Comparison of ENCODE assay signal across 8 cellular contexts in the genomic region with DNA sequence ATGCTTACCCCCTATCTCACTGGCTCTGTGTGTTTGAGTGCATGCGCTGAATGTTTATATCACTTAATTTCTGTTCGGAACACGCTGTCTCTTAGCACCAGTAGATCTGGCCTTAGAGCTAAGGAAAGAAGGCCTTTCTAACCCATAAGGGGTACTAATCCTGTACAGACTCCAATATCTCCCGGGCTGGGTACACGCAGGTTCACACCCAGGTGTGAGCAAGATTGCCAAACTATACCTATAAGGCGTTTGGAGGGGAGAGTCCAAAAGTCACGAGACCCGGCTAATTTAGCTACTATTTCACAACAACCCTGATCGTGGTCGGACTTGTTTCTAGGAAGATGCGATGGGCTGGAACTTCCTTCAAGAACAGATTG. TPM values are rescaled to one million over a fixed set of nuclear protein-coding genes. Genes with fewer than 3 reads are reported as not detected.
A peak's percentile ranks its signal among the peaks of the same experiment; 100 is the strongest.
DNase-seq lines count a peak whose midpoint lies in the region; ATAC-seq and TF ChIP-seq lines count a peak whose summit lies in the region.

No MANE protein-coding gene starts in this region.

- peak overlapping the region; percentile 90 for H3K4me2 ChIP-seq in SK-N-SH
- H3K4me2 ChIP-seq in Loucy (ENCODE audit: low read depth, low read length, poor library complexity, severe bottlenecking): peak overlapping the region; percentile 85
- peak overlapping the region; percentile 86 for H3K4me2 ChIP-seq in neural cell (ENCODE audit: low read length)

- H3K9ac ChIP-seq in SK-N-SH (peak overlapping the region; percentile 74), Loucy (ENCODE audit: low read depth, low read length, poor library complexity, severe bottlenecking) (peak overlapping the region; percentile 79), colonic mucosa (ENCODE audit: low read depth in 2 of 2, low read length in 2 of 2) (peak overlapping the region; percentile 85 to 98), neural cell (ENCODE audit: low read length) (peak overlapping the region; percentile 88)

- H3K36me3 ChIP-seq in SK-N-SH (replicated peaks in 1 of 2; ENCODE audit: control insufficient read depth in 1 of 2, insufficient read depth in 2 of 2, low read length in 1 of 2): no peaks in the 10 kb centered on the region
- H3K36me3 ChIP-seq in Loucy (ENCODE audit: insufficient read depth, low read length): no peaks in the 10 kb centered on the region
- no peaks in the 10 kb centered on the region for H3K36me3 ChIP-seq in colonic mucosa
- H3K36me3 ChIP-seq in neural cell (ENCODE audit: insufficient read depth, low read length): no peaks in the 10 kb centered on the region

- intact Hi-C loops in colonic mucosa (cut with DNase I): no loop called here

- peaks cover 5% of the 10 kb centered on the region for H3F3A ChIP-seq in SK-N-SH (replicated peaks; ENCODE audit: insufficient read depth)
- H3F3A ChIP-seq in Loucy (ENCODE audit: low read depth): no peaks in the 10 kb centered on the region
- H3F3A ChIP-seq in neural cell (ENCODE audit: insufficient read depth, low read length, poor library complexity, severe bottlenecking): no peaks in the 10 kb centered on the region

- no peak for TF ChIP-seq EP300 in SK-N-SH (IDR thresholded peaks at IDR 0.05; ENCODE audit: borderline replicate concordance in 1 of 2, low read depth in 1 of 2, low read length in 1 of 2)
- TF ChIP-seq EP300 in neural cell (conservative IDR thresholded peaks at IDR 0.05; ENCODE audit: poor library complexity, severe bottlenecking): no peak

- H3K9me2 ChIP-seq in SK-N-SH: no peaks in the 10 kb centered on the region
- H3K9me2 ChIP-seq in Loucy (replicated peaks; ENCODE audit: low read depth, low read length): no peaks in the 10 kb centered on the region
- no peaks in the 10 kb centered on the region for H3K9me2 ChIP-seq in neural cell (ENCODE audit: insufficient read depth, low read length)

- H3K79me2 ChIP-seq in SK-N-SH (ENCODE audit: insufficient read depth) (peaks cover 40% of the 10 kb centered on the region), Loucy (ENCODE audit: insufficient read depth, low read length) (peaks cover 42% of the 10 kb centered on the region), neural cell (replicated peaks; ENCODE audit: insufficient read depth, low read length) (peaks cover 18% of the 10 kb centered on the region)

- H3K27ac ChIP-seq in SK-N-SH (ENCODE audit: low read depth in 2 of 2, low read length in 1 of 2): peak overlapping the region; percentile 69 to 93; a peak in 3 of 4 replicates
- H3K27ac ChIP-seq in colonic mucosa: peak overlapping the region; percentile 91
- peak overlapping the region; percentile 87 for H3K27ac ChIP-seq in neural cell (ENCODE audit: low read length)

- POLR2A ChIA-PET in SK-N-SH (lab: Yijun Ruan, JAX): interaction anchor here (1.2 kb wide), 1 partner anchor 12 kb away, joined by 3 read pairs; no protein-coding TSS in a partner anchor

- H2AFZ ChIP-seq in SK-N-SH (ENCODE audit: low read depth) (peak overlapping the region; percentile 99), Loucy (ENCODE audit: low read length) (peak overlapping the region; percentile 96), neural cell (ENCODE audit: low read depth, low read length) (peak overlapping the region; percentile 98)

- TF ChIP-seq RAD21 in SK-N-SH (IDR thresholded peaks at IDR 0.05; ENCODE audit: low read length): no peak
- no peak for TF ChIP-seq RAD21 in neural cell (conservative IDR thresholded peaks at IDR 0.05)

- DNase-seq in SK-N-SH: no peak
- no peak for DNase-seq in colonic mucosa
- DNase-seq in AG20443 (ENCODE audit: low spot score): no peak
- no peak for DNase-seq in NCI-H1048 (lab: John Stamatoyannopoulos, UW)

- H3K27me3 ChIP-seq in SK-N-SH (ENCODE audit: insufficient read depth): no peaks in the 10 kb centered on the region
- peaks cover 3% of the 10 kb centered on the region for H3K27me3 ChIP-seq in Loucy (ENCODE audit: insufficient read depth, low read length, poor library complexity, severe bottlenecking)
- H3K27me3 ChIP-seq in colonic mucosa: no peaks in the 10 kb centered on the region
- H3K27me3 ChIP-seq in neural cell (ENCODE audit: insufficient read depth, low read depth, low read length): no peaks in the 10 kb centered on the region

- H3K9me3 ChIP-seq in SK-N-SH (no peaks in the 10 kb centered on the region), Loucy (ENCODE audit: insufficient read depth, low read depth, low read length) (no peaks in the 10 kb centered on the region), colonic mucosa (no peaks in the 10 kb centered on the region), neural cell (ENCODE audit: low read length) (no peaks in the 10 kb centered on the region)

- CTCF ChIA-PET in SK-N-SH (lab: Yijun Ruan, JAX): interaction anchor here (1.0 to 1.8 kb wide), 3 partner anchors 29 to 185 kb away, joined by 4 to 9 read pairs (median 8); partner anchors contain the start of gene ABI1

- H4K20me1 ChIP-seq in SK-N-SH (ENCODE audit: insufficient read depth) (no peaks in the 10 kb centered on the region), Loucy (ENCODE audit: insufficient read depth, low read length, poor library complexity, severe bottlenecking) (peaks cover 17% of the 10 kb centered on the region), neural cell (ENCODE audit: insufficient read depth) (no peaks in the 10 kb centered on the region)

- peaks cover 0 to 6% of the 10 kb centered on the region in 2 experiments; a peak in 1 of 4 replicates for H3K4me1 ChIP-seq in SK-N-SH (ENCODE audit: control insufficient read depth in 1 of 2, insufficient read depth in 2 of 2, low read depth in 1 of 2, low read length in 1 of 2)
- H3K4me1 ChIP-seq in Loucy (ENCODE audit: insufficient read depth, low read length, poor library complexity, severe bottlenecking): peaks cover 21% of the 10 kb centered on the region
- H3K4me1 ChIP-seq in colonic mucosa: peaks cover 14% of the 10 kb centered on the region

- peak overlapping the region; percentile 80 to 95 for H3K4me3 ChIP-seq in SK-N-SH (ENCODE audit: low read depth in 2 of 2, low read length in 1 of 2)
- H3K4me3 ChIP-seq in Loucy (ENCODE audit: low read length, poor library complexity, severe bottlenecking): peak overlapping the region; percentile 89
- H3K4me3 ChIP-seq in colonic mucosa: peak overlapping the region; percentile 60
- peak overlapping the region; percentile 95 for H3K4me3 ChIP-seq in neural cell (ENCODE audit: low read length)

- ATAC-seq in SK-N-SH treated with all-trans-retinoic acid at 6 μM for 48 hours (no peak), GM19452 (IDR thresholded peaks at IDR 0.05; ENCODE audit: unreplicated experiment) (no peak)

- WGBS in SK-N-SH (ENCODE audit: low lambda C conversion rate): 23% methylated on average over 11 of the region's 11 CpGs

- no peak for TF ChIP-seq CTCF in SK-N-SH (IDR thresholded peaks at IDR 0.05)
- TF ChIP-seq CTCF in Loucy (conservative IDR thresholded peaks at IDR 0.05; ENCODE audit: low read length): no peak
- no peak for TF ChIP-seq CTCF in colonic mucosa (IDR thresholded peaks at IDR 0.05)
- no peak for TF ChIP-seq CTCF in neural cell (IDR thresholded peaks at IDR 0.05; ENCODE audit: poor library complexity, severe bottlenecking)

TF ChIP-seq in SK-N-SH, 30 proteins besides CTCF, POLR2A, EP300 and RAD21 (continues in another document):
- TF ChIP-seq GABPA (IDR thresholded peaks at IDR 0.05; ENCODE audit: low read depth): no peak

TF ChIP-seq in SK-N-SH treated with all-trans-retinoic acid at 6 μM for 48 hours, 23 proteins besides CTCF, POLR2A, EP300 and RAD21 (continues in another document):
- no peak for TF ChIP-seq SNAI2 (CRISPR knock-in tag; IDR thresholded peaks at IDR 0.05)
- TF ChIP-seq, protein P1, sequence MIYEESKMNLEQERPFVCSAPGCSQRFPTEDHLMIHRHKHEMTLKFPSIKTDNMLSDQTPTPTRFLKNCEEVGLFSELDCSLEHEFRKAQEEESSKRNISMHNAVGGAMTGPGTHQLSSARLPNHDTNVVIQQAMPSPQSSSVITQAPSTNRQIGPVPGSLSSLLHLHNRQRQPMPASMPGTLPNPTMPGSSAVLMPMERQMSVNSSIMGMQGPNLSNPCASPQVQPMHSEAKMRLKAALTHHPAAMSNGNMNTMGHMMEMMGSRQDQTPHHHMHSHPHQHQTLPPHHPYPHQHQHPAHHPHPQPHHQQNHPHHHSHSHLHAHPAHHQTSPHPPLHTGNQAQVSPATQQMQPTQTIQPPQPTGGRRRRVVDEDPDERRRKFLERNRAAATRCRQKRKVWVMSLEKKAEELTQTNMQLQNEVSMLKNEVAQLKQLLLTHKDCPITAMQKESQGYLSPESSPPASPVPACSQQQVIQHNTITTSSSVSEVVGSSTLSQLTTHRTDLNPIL (CRISPR knock-in tag; IDR thresholded peaks at IDR 0.05; ENCODE audit: low read depth): no peak
- no peak for TF ChIP-seq TCF4 (CRISPR knock-in tag; IDR thresholded peaks at IDR 0.05; ENCODE audit: borderline replicate concordance)
- no peak for TF ChIP-seq ZFP3 (CRISPR knock-in tag; IDR thresholded peaks at IDR 0.05)
- no peak for TF ChIP-seq ZNF8 (CRISPR knock-in tag; IDR thresholded peaks at IDR 0.05)
- TF ChIP-seq ZFP30 (CRISPR knock-in tag; IDR thresholded peaks at IDR 0.05): no peak
- TF ChIP-seq ARNTL (CRISPR knock-in tag; IDR thresholded peaks at IDR 0.05; ENCODE audit: borderline replicate concordance, low read depth): no peak

TF ChIP-seq in neural cell, 6 proteins besides CTCF, POLR2A, EP300 and RAD21 (continues in another document):
- no peak for TF ChIP-seq TAF1 (IDR thresholded peaks at IDR 0.05; ENCODE audit: low read depth)
- TF ChIP-seq EZH2 (IDR thresholded peaks at IDR 0.05; ENCODE audit: borderline replicate concordance, insufficient read depth, low read length, poor library complexity, severe bottlenecking): no peak
- TF ChIP-seq SMC3 (conservative IDR thresholded peaks at IDR 0.05; ENCODE audit: poor library complexity): no peak

RNA-seq across cellular contexts. Expression of gene PDSS1, which starts 0.7 kb away (rescaled TPM):
- polyA plus RNA-seq in SK-N-SH (2012; rRNA removed) (14.9 and 18.5 TPM in 2 replicates), neural cell (13.0 and 14.8 TPM in 2 replicates)
- 15.0 and 16.7 TPM in 2 replicates for polyA plus RNA-seq in SK-N-SH (2012; cell fraction: cytosol; rRNA removed)
- polyA plus RNA-seq in SK-N-SH (2012; cell fraction: nucleus; rRNA removed): 16.0 and 20.9 TPM in 2 replicates
- 10 to 100 TPM; 20.6 to 35.5 TPM for total RNA-seq in colonic mucosa
- polyA minus RNA-seq in neural cell: 9.5 and 14.4 TPM in 2 replicates
